ENCODE assay signal across 8 cellular contexts in the genomic region with DNA sequence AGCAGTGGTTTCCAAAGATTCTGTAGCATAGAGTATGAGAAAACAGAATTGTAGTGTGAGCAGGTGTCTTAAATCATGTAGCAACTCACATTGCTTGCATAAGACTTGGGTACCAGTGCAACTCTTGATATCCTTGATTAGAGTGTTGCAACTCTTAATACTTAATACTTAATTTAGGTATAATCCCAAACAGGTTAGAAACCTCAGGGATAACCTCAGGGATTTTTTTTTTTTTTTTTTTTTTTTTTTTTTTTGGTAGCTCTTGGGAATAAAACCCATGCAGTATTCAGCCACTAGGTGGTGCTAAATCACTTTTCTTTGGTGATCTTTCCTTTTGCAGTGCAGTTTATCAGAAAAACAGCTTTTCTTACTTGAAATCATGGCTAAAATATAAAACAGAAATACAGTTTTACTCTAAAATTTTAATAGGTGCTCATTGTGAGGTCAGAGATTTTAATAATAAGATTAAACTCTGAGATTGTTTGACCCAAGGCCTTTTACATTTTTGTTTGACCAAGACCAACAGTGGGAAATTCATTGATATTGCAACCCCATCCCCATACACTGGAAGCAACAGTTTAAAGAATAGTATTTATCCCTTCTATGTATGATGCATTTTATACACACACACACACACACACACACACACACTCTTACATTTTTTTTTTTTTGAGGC. TPM values are rescaled to one million over a fixed set of nuclear protein-coding genes. Genes with fewer than 3 reads are reported as not detected.
DNase-seq lines count a peak whose midpoint lies in the region; ATAC-seq, FAIRE-seq and TF ChIP-seq lines count a peak whose summit lies in the region.

No MANE protein-coding gene starts in this region.

- no TSS peak for BruUV-seq in Calu3 (replicated peaks; lab: Mats Ljungman, UMichigan)
- BruUV-seq in K562 (replicated peaks; lab: Mats Ljungman, UMichigan), result no TSS peak

- H3K9me3 ChIP-seq in HAP-1, result no peaks in the 10 kb centered on the region
- no peaks in the 10 kb centered on the region for H3K9me3 ChIP-seq in K562 (replicated peaks; ENCODE audit: control insufficient read depth, insufficient read depth, low read depth, low read length)
- no peaks in the 10 kb centered on the region for H3K9me3 ChIP-seq in testis

- H2AFZ ChIP-seq in K562 (ENCODE audit: low read depth, low read length), result no peak overlapping the region

- no peak overlapping the region for H3K4me3 Mint-ChIP-seq in Calu3 (ENCODE audit: low read depth, unreplicated experiment)

- TF ChIP-seq CTCF in Calu3 (IDR thresholded peaks at IDR 0.05; ENCODE audit: unreplicated experiment) (peak; percentile 32), K562 (IDR thresholded peaks at IDR 0.05 in 2 of 3, conservative IDR thresholded peaks at IDR 0.05 in 1 of 3; ENCODE audit: insufficient read depth in 2 of 3, low read depth in 1 of 3, low read length in 3 of 3) (peak; percentile 41 to 74 (median 42); a peak in 4 of 6 replicates), testis (IDR thresholded peaks at IDR 0.05) (peak in 1 of 3 experiments; percentile 76)

- H4K20me1 ChIP-seq in K562 (replicated peaks; ENCODE audit: control insufficient read depth, insufficient read depth, low read length), result no peaks in the 10 kb centered on the region

- TF ChIP-seq EP300 in K562 (IDR thresholded peaks at IDR 0.05; ENCODE audit: low read length), result no peak

- in situ Hi-C loops in HAP-1 (cut with MboI; ENCODE audit: low sequenced_read_pairs) (no loop called here), K562 (cut with MboI) (no loop called here)

- no peak overlapping the region for H3K4me3 ChIP-seq in HAP-1
- H3K4me3 ChIP-seq in K562, result no peak overlapping the region
- H3K4me3 ChIP-seq in testis, result no peak overlapping the region

- H3K36me3 ChIP-seq in HAP-1 (replicated peaks) (peaks cover 60% of the 10 kb centered on the region), K562 (ENCODE audit: control insufficient read depth, insufficient read depth, low read length) (peaks cover 83% of the 10 kb centered on the region), testis (ENCODE audit: low read depth, missing control alignments) (no peaks in the 10 kb centered on the region)

- H3K27ac Mint-ChIP-seq in Calu3 (ENCODE audit: unreplicated experiment), result no peak overlapping the region

- H3K9ac ChIP-seq in K562 (ENCODE audit: insufficient read depth in 1 of 2, low read depth in 2 of 2, low read length in 2 of 2), result no peak overlapping the region

- peak; percentile 68; the same call in 2 of the 3 replicates for ATAC-seq in K562
- ATAC-seq in GM21367 (IDR thresholded peaks at IDR 0.05; ENCODE audit: unreplicated experiment), result no peak
- no peak for ATAC-seq in GM21381 (IDR thresholded peaks at IDR 0.05; ENCODE audit: unreplicated experiment)

- DNase-seq in Calu3 (peak; percentile 65), HAP-1 (ENCODE audit: low spot score in 2 of 2) (peak; percentile 42 to 70), NCI-H774 (lab: John Stamatoyannopoulos, UW) (peak; percentile 36), K562 (ENCODE audit: extremely low read depth in 1 of 4, low spot score in 3 of 4) (peak; percentile 47 to 76 (median 49)), testis (peak; percentile 40)

- H3K9me1 ChIP-seq in K562 (ENCODE audit: control insufficient read depth, insufficient read depth, low read length), result no peaks in the 10 kb centered on the region

- intact Hi-C loops in Calu3 (cut with micrococcal nuclease; ENCODE audit: unreplicated experiment) (loop anchor here (5.0 kb wide), 1 partner anchor 410 kb away; no protein-coding TSS in a partner anchor), K562 (cut with micrococcal nuclease) (loop anchor here (1.0 to 5.0 kb wide), 3 partner anchors 110 to 411 kb away; no protein-coding TSS in a partner anchor), testis (cut with DNase I; ENCODE audit: low total_unique reads) (no loop called here)

- no peaks in the 10 kb centered on the region for H3K27me3 ChIP-seq in HAP-1 (ENCODE audit: low read depth)
- H3K27me3 ChIP-seq in K562 (ENCODE audit: control insufficient read depth in 2 of 2, insufficient read depth in 2 of 2, low read length in 2 of 2), result no peaks in the 10 kb centered on the region
- H3K27me3 ChIP-seq in testis, result no peaks in the 10 kb centered on the region

- POLR2A ChIA-PET in K562 (lab: Yijun Ruan, JAX), result interaction anchor here (0.6 to 1.4 kb wide), 7 partner anchors 9 to 419 kb away, joined by 3 to 5 read pairs (median 3); no protein-coding TSS in a partner anchor

- H3K9me3 Mint-ChIP-seq in Calu3 (ENCODE audit: low read depth, unreplicated experiment), result no peaks in the 10 kb centered on the region

- no peaks in the 10 kb centered on the region for H3K79me2 ChIP-seq in K562 (ENCODE audit: control insufficient read depth, insufficient read depth, low read length)

- H3K4me1 Mint-ChIP-seq in Calu3 (ENCODE audit: low read depth, unreplicated experiment), result peaks cover 18% of the 10 kb centered on the region

- peak; percentile 57 for FAIRE-seq in K562 (lab: Jason Lieb, UNC)
- FAIRE-seq in islet of Langerhans (lab: Jason Lieb, UNC), result peak; percentile 95

- no peak for TF ChIP-seq POLR2A in K562 (conservative IDR thresholded peaks at IDR 0.05)
- no peak for TF ChIP-seq POLR2A in testis (IDR thresholded peaks at IDR 0.05)

- H3K27ac ChIP-seq in K562 (ENCODE audit: extremely low read depth, low read depth, low read length) (no peak overlapping the region), testis (no peak overlapping the region)

- no peak overlapping the region for H3K4me2 ChIP-seq in K562 (ENCODE audit: insufficient read depth, low read length)

- H3K27me3 Mint-ChIP-seq in Calu3 (ENCODE audit: unreplicated experiment), result no peaks in the 10 kb centered on the region

- H3K4me1 ChIP-seq in HAP-1 (no peaks in the 10 kb centered on the region), K562 (replicated peaks in 1 of 2; ENCODE audit: control insufficient read depth in 2 of 2, insufficient read depth in 2 of 2, low read length in 2 of 2) (no peaks in the 10 kb centered on the region), testis (peaks cover 2% of the 10 kb centered on the region)

- TF ChIP-seq RAD21 in K562 (CRISPR knock-in tag; conservative IDR thresholded peaks at IDR 0.05 in 1 of 2, IDR thresholded peaks at IDR 0.05 in 1 of 2), result peak; percentile 50 to 55

- H3K36me3 Mint-ChIP-seq in Calu3 (ENCODE audit: insufficient read depth, unreplicated experiment), result peaks cover 76% of the 10 kb centered on the region

- CTCF ChIA-PET in Calu3 (lab: Charles Lee) (interaction anchor here (0.6 to 1.8 kb wide), 20 partner anchors 9 to 1106 kb away, joined by 3 to 17 read pairs (median 4); a partner anchor contains a TSS), K562 (lab: Yijun Ruan, JAX; ENCODE audit: low intra/inter-chr PET ratio) (interaction anchor here (0.6 to 2.8 kb wide), 4 partner anchors 21 to 410 kb away, joined by 4 to 30 read pairs (median 6); no protein-coding TSS in a partner anchor)

TF ChIP-seq in K562, 482 proteins besides CTCF, POLR2A, EP300 and RAD21 (continues in another document):
- TF ChIP-seq, protein P1, sequence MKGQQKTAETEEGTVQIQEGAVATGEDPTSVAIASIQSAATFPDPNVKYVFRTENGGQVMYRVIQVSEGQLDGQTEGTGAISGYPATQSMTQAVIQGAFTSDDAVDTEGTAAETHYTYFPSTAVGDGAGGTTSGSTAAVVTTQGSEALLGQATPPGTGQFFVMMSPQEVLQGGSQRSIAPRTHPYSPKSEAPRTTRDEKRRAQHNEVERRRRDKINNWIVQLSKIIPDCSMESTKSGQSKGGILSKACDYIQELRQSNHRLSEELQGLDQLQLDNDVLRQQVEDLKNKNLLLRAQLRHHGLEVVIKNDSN (CRISPR knock-in tag; IDR thresholded peaks at IDR 0.05), result no peak
- TF ChIP-seq ZFX (CRISPR knock-in tag; IDR thresholded peaks at IDR 0.05) (0 out of 2 replicates have a peak, but pooled peaks have one; percentile 19), ZNF174 (CRISPR knock-in tag; IDR thresholded peaks at IDR 0.05) (no peak), CEBPG (CRISPR knock-in tag; IDR thresholded peaks at IDR 0.05) (no peak), CEBPG (tag; conservative IDR thresholded peaks at IDR 0.05 in 1 of 2, IDR thresholded peaks at IDR 0.05 in 1 of 2) (peak in 1 of 2 experiments; percentile 47; a peak in 1 of 4 replicates)
- TF ChIP-seq, protein P2, sequence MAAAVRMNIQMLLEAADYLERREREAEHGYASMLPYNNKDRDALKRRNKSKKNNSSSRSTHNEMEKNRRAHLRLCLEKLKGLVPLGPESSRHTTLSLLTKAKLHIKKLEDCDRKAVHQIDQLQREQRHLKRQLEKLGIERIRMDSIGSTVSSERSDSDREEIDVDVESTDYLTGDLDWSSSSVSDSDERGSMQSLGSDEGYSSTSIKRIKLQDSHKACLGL (CRISPR knock-in tag; IDR thresholded peaks at IDR 0.05; ENCODE audit: borderline replicate concordance, poor library complexity, severe bottlenecking), result no peak

RNA-seq across cellular contexts. Expression of a gene that starts 55.3 kb away (rescaled TPM):
- total RNA-seq in Calu3 (2022) (43.6 and 52.3 TPM in 2 replicates), K562 (2014; rRNA removed) (11.0 and 15.0 TPM in 2 replicates), K562 (2014; rRNA removed; fragmentation: Illumina TruSeq; extraction: Trizol) (18.6 and 19.6 TPM in 2 replicates), K562 (2015; rRNA removed; fragmentation: Illumina TruSeq; extraction: Trizol) (21.0 and 22.0 TPM in 2 replicates), K562 (2021) (23.1 and 26.8 TPM in 2 replicates), testis (10 to 100 TPM; 14.3 to 16.5 TPM)
- total RNA-seq in K562 (2011; cell fraction: chromatin; rRNA removed; ENCODE audit: low replicate concordance), result 74.2 and 101 TPM in 2 replicates
- total RNA-seq in K562 (2011; cell fraction: nucleolus; rRNA removed), result 27.7 and 31.6 TPM in 2 replicates
- total RNA-seq in K562 (2011; cell fraction: nucleoplasm; rRNA removed), result 39.5 and 42.7 TPM in 2 replicates
- polyA plus RNA-seq in K562 (2011; rRNA removed) (23.3 and 25.5 TPM in 2 replicates), K562 (2014; fragmentation: Illumina TruSeq; extraction: Trizol) (23.4 and 31.5 TPM in 2 replicates), K562 (2014; fragmentation: Nextera tagmentation; extraction: Ambion mirVana) (1 to 10 TPM; 2.1 to 3.8 TPM), K562 (2014; rRNA removed) (11.9 TPM in 2 replicates), testis (ENCODE audit: insufficient read depth, low read depth, low replicate concordance) (22.7 TPM)
- 20.6 and 22.2 TPM in 2 replicates for polyA plus RNA-seq in K562 (2011; cell fraction: cytosol; rRNA removed)
- polyA plus RNA-seq in K562 (2011; cell fraction: nucleus; rRNA removed), result 46.5 and 56.3 TPM in 2 replicates
- 22.9 and 49.5 TPM in 2 replicates for polyA plus RNA-seq in K562 (2012)
- polyA minus RNA-seq in K562 (2011; rRNA and poly(A)+ RNA removed), result 88.3 and 107 TPM in 2 replicates
- polyA minus RNA-seq in K562 (2011; cell fraction: cytosol; rRNA and poly(A)+ RNA removed), result 11.5 and 15.3 TPM in 2 replicates
- 17.6 and 30.3 TPM in 2 replicates for polyA minus RNA-seq in K562 (2011; cell fraction: nucleus; rRNA and poly(A)+ RNA removed)
